Comparison of ENCODE assay signal across 9 cellular contexts in genomic region chr1:185154912-185155513, GRCh38. TPM values are rescaled to one million over a fixed set of nuclear protein-coding genes. Genes with fewer than 3 reads are reported as not detected.
DNase-seq lines count a peak whose midpoint lies in the region; ATAC-seq, FAIRE-seq and TF ChIP-seq lines count a peak whose summit lies in the region.
"Had no signal": no experiment of that assay in that cellular context is flagged by ENCODE, and none has a peak within 500 bp of the region (broad histone marks: within the 10 kb centered on the region; RNA-seq: fewer than 3 reads in every experiment).

No MANE protein-coding gene starts in this region.

- 36% methylated on average over 2 of the region's 2 CpGs for WGBS in esophagus muscularis mucosa

- intact Hi-C loops in esophagus muscularis mucosa (cut with DNase I), result loop anchor here (10.0 kb wide), 1 partner anchor 160 kb away; the partner anchor contains the start of gene IVNS1ABP

- TF ChIP-seq CTCF in esophagus muscularis mucosa (IDR thresholded peaks at IDR 0.05), result no peak

- peaks cover 0 to 8% (median 8%) of the 10 kb centered on the region in 4 donors for H3K36me3 ChIP-seq in esophagus muscularis mucosa

- H3K4me3 ChIP-seq in esophagus muscularis mucosa (peak overlapping the region; percentile 84 to 96 (median 88)), skin epidermis (peak overlapping the region in 1 of 7 experiments; percentile 94)

- TF ChIP-seq POLR2A in esophagus muscularis mucosa (IDR thresholded peaks at IDR 0.05; ENCODE audit: low read depth), result no peak

- DNase-seq in GM19239 (ENCODE audit: insufficient read length, low spot score), result no peak
- DNase-seq in RKO (ENCODE audit: low spot score), result peak; percentile 52
- DNase-seq in esophagus muscularis mucosa (ENCODE audit: extremely low spot score), result no peak
- no peak for DNase-seq in LoVo (ENCODE audit: low spot score)
- DNase-seq: NCI-H345; stimulated activated CD4-positive, alpha-beta T cell treated with anti-CD3 and anti-CD28 coated beads, Interleukin-4, amount 100 ng/mL, for 4 hours had no signal

- H3K27ac ChIP-seq in esophagus muscularis mucosa (replicated peaks in 1 of 4) (peak overlapping the region; percentile 97 to 99 (median 98)), skin epidermis (peak overlapping the region in 11 of 21 experiments; percentile 86 to 99 (median 98))

- H3K27me3 ChIP-seq in esophagus muscularis mucosa, result no peaks in the 10 kb centered on the region

- no peaks in the 10 kb centered on the region for H3K9me3 ChIP-seq in esophagus muscularis mucosa

- TF ChIP-seq EP300 in esophagus muscularis mucosa (IDR thresholded peaks at IDR 0.05), result no peak

- H3K4me1 ChIP-seq in esophagus muscularis mucosa, result peaks cover 26 to 50% (median 39%) of the 10 kb centered on the region in 4 donors

- FAIRE-seq in GM19239 (lab: Jason Lieb, UNC), result peak; percentile 21

- ATAC-seq in HG02763 (IDR thresholded peaks at IDR 0.05; ENCODE audit: unreplicated experiment) (no peak), GM18868 (IDR thresholded peaks at IDR 0.05; ENCODE audit: unreplicated experiment) (no peak)

RNA-seq across cellular contexts. Expression of gene TRMT1L, which starts 1.7 kb away (rescaled TPM):
- total RNA-seq in esophagus muscularis mucosa, result 10 to 100 TPM; 11.9 to 16.6 (median 15.3) TPM

RNA-seq across cellular contexts. Expression of gene SWT1, which starts 2.0 kb away (rescaled TPM):
- total RNA-seq in esophagus muscularis mucosa, result 1 to 10 TPM; 5.8 to 9.6 (median 6.3) TPM
